In the genomic region with DNA sequence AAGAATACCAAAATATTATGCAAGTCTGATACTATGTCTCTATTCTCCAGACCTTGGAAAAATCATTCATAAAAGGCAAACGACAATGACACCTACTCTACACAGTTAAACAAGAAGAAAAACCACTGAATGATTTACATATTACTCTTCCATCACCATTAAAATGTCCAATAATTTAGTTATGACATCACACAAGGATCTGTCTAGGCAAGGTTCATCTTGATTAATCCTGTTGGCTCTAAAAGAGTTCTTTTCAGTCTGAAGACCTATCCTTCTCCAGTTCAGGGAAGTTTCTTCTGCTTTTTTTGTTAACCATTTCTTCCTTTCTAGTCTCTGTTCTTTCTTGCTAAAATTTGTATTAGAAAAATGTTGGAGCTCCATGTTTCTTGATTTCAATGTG, we compare ENCODE assay signal across 17 cellular contexts.
DNase-seq lines count a peak whose midpoint lies in the region; ATAC-seq, FAIRE-seq and TF ChIP-seq lines count a peak whose summit lies in the region.
"Had no signal": no experiment of that assay in that cellular context is flagged by ENCODE, and none has a peak within 500 bp of the region (broad histone marks: within the 10 kb centered on the region; RNA-seq: fewer than 3 reads in every experiment).

No MANE protein-coding gene starts in this region.

- no peak overlapping the region for H3K4me2 ChIP-seq in astrocyte (ENCODE audit: low read length)
- H3K4me2 ChIP-seq: BLaER1 treated with 17β-estradiol and CSF1 and Interleukin-3, amounts not matched to agents 10 nM and 100 nM had no signal

- H3K79me2 ChIP-seq in astrocyte (ENCODE audit: insufficient read depth, low read length) = peaks cover 12% of the 10 kb centered on the region

- H3K9ac ChIP-seq in astrocyte (ENCODE audit: low read length) = no peak overlapping the region
- H3K9ac ChIP-seq: BLaER1 treated with 17β-estradiol and CSF1 and Interleukin-3, amounts not matched to agents 10 nM and 100 nM had no signal

- no peak overlapping the region for H3K4me3 ChIP-seq in astrocyte (ENCODE audit: insufficient read depth, low read depth, low read length)
- H3K4me3 ChIP-seq: BLaER1 treated with 17β-estradiol and CSF1 and Interleukin-3, amounts not matched to agents 10 nM and 100 nM; HAP-1 had no signal

- no peaks in the 10 kb centered on the region for H3K36me3 ChIP-seq in astrocyte (ENCODE audit: insufficient read depth, low read length)
- H3K36me3 ChIP-seq: HAP-1 had no signal

- peak; percentile 15 for ATAC-seq in esophagus mucosa
- ATAC-seq in HG03025 (IDR thresholded peaks at IDR 0.05; ENCODE audit: low FRiP score, unreplicated experiment) = no peak
- no peak for ATAC-seq in GM18498 (IDR thresholded peaks at IDR 0.05; ENCODE audit: unreplicated experiment)

- H3K27ac ChIP-seq in astrocyte (ENCODE audit: low read depth, low read length) = no peak overlapping the region
- H3K27ac ChIP-seq: BLaER1 treated with 17β-estradiol and CSF1 and Interleukin-3, amounts not matched to agents 10 nM and 100 nM had no signal

- peaks cover 42% of the 10 kb centered on the region for H3K36me3 Mint-ChIP-seq in activated naive CD8-positive, alpha-beta T cell
- H3K36me3 Mint-ChIP-seq in activated naive CD8-positive, alpha-beta T cell treated with anti-CD3 and anti-CD28 coated beads for 36 hours = peaks cover 55% of the 10 kb centered on the region
- peaks cover 10% of the 10 kb centered on the region for H3K36me3 Mint-ChIP-seq in astrocyte (ENCODE audit: low read depth, unreplicated experiment)

- no peak for DNase-seq in activated naive CD8-positive, alpha-beta T cell treated with anti-CD3 and anti-CD28 coated beads for 36 hours
- DNase-seq in astrocyte (ENCODE audit: low read depth) (peak; percentile 15), GDM1 (lab: John Stamatoyannopoulos, UW) (no peak)
- DNase-seq: 8988T; Calu3; CD4-positive, CD25-positive, alpha-beta regulatory T cell; DMS 273 treated with DMSO at 0.1 percent for 48 hours; IMR-90; KG1 had no signal

- H3K4me1 ChIP-seq in astrocyte (ENCODE audit: insufficient read depth, low read length) = no peaks in the 10 kb centered on the region
- H3K4me1 ChIP-seq: HAP-1 had no signal

- peaks cover 21% of the 10 kb centered on the region for H4K20me1 ChIP-seq in astrocyte (ENCODE audit: insufficient read depth, low read length)

- peak overlapping the region; percentile 12 for H3K27ac Mint-ChIP-seq in activated naive CD8-positive, alpha-beta T cell
- no peak overlapping the region for H3K27ac Mint-ChIP-seq in activated naive CD8-positive, alpha-beta T cell treated with anti-CD3 and anti-CD28 coated beads for 36 hours
- H3K27ac Mint-ChIP-seq in astrocyte (ENCODE audit: unreplicated experiment) = no peak overlapping the region
- H3K27ac Mint-ChIP-seq: CD4-positive, CD25-positive, alpha-beta regulatory T cell had no signal

- no peak overlapping the region for H2AFZ ChIP-seq in astrocyte (ENCODE audit: low read depth, low read length)

- H3K4me1 Mint-ChIP-seq in activated naive CD8-positive, alpha-beta T cell (ENCODE audit: low read depth) = peaks cover 16% of the 10 kb centered on the region
- peaks cover 5% of the 10 kb centered on the region for H3K4me1 Mint-ChIP-seq in activated naive CD8-positive, alpha-beta T cell treated with anti-CD3 and anti-CD28 coated beads for 36 hours
- peaks cover 4% of the 10 kb centered on the region for H3K4me1 Mint-ChIP-seq in astrocyte (ENCODE audit: low read depth, unreplicated experiment)

- TF ChIP-seq CTCF in astrocyte (IDR thresholded peaks at IDR 0.05; ENCODE audit: insufficient read depth, low read depth, low read length) = no peak

- H3K27me3 Mint-ChIP-seq in activated naive CD8-positive, alpha-beta T cell = no peaks in the 10 kb centered on the region
- no peaks in the 10 kb centered on the region for H3K27me3 Mint-ChIP-seq in activated naive CD8-positive, alpha-beta T cell treated with anti-CD3 and anti-CD28 coated beads for 36 hours
- no peaks in the 10 kb centered on the region for H3K27me3 Mint-ChIP-seq in astrocyte (ENCODE audit: low read depth, unreplicated experiment)
- H3K27me3 Mint-ChIP-seq: CD4-positive, CD25-positive, alpha-beta regulatory T cell had no signal

- no peaks in the 10 kb centered on the region for H3K27me3 ChIP-seq in astrocyte (ENCODE audit: insufficient read depth, low read length)
- H3K27me3 ChIP-seq: BLaER1 treated with 17β-estradiol and CSF1 and Interleukin-3, amounts not matched to agents 10 nM and 100 nM had no signal

- H3K9me3 ChIP-seq in astrocyte (ENCODE audit: insufficient read depth, low read depth, low read length) = no peaks in the 10 kb centered on the region
- H3K9me3 ChIP-seq: HAP-1 had no signal

- no peak for FAIRE-seq in astrocyte (lab: Jason Lieb, UNC)
- FAIRE-seq: GM12891, H1 had no signal

- no peak overlapping the region for H3K4me3 Mint-ChIP-seq in activated naive CD8-positive, alpha-beta T cell
- H3K4me3 Mint-ChIP-seq in activated naive CD8-positive, alpha-beta T cell treated with anti-CD3 and anti-CD28 coated beads for 36 hours = no peak overlapping the region
- H3K4me3 Mint-ChIP-seq in astrocyte (ENCODE audit: unreplicated experiment) = no peak overlapping the region

- peaks cover 32% of the 10 kb centered on the region for H3K9me3 Mint-ChIP-seq in activated naive CD8-positive, alpha-beta T cell (ENCODE audit: low read depth)
- peaks cover 26% of the 10 kb centered on the region for H3K9me3 Mint-ChIP-seq in activated naive CD8-positive, alpha-beta T cell treated with anti-CD3 and anti-CD28 coated beads for 36 hours
- peaks cover 10% of the 10 kb centered on the region for H3K9me3 Mint-ChIP-seq in astrocyte (ENCODE audit: unreplicated experiment)
